Comparison of ENCODE assay signal across 10 cellular contexts in the genomic region with DNA sequence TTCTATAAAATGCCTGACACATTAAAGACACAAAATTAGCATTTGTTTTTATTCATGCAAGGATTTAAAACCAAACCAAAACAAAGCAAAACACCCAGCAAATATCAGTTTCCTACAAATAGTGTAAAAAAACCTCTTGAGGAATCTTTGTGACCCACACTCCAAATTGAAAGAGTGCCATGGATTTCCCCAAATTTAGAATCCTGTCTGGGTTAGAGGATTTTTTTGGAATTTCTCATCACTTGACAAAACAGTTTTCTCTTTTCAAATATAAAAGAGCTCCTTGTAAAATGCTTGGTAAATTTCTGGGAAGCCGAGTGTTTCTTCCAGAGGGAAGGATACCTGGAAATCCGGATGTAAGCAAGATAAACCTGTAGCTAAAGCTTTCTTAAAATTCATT. TPM values are rescaled to one million over a fixed set of nuclear protein-coding genes. Genes with fewer than 3 reads are reported as not detected.
A peak's percentile ranks its signal among the peaks of the same experiment; 100 is the strongest.
DNase-seq lines count a peak whose midpoint lies in the region; ATAC-seq and TF ChIP-seq lines count a peak whose summit lies in the region.
"Had no signal": no experiment of that assay in that cellular context is flagged by ENCODE, and none has a peak within 500 bp of the region (broad histone marks: within the 10 kb centered on the region; RNA-seq: fewer than 3 reads in every experiment).

No MANE protein-coding gene starts in this region.

- DNase-seq in right atrium auricular region (ENCODE audit: low spot score) (no peak), cardiac septum (ENCODE audit: low spot score) (no peak), fibroblast of peridontal ligament (ENCODE audit: extremely low read depth) (peak; percentile 72), osteoblast (ENCODE audit: insufficient read length, low spot score, missing footprints) (peak; percentile 56), GM20000 (ENCODE audit: low spot score) (no peak), NCI-H82 treated with DMSO at 0.1 percent for 48 hours (lab: John Stamatoyannopoulos, UW; ENCODE audit: unreplicated experiment) (no peak)
- DNase-seq: activated B cell treated with CpG ODN at 0.5 μM for 24 hours; activated T-cell treated with anti-CD3 and anti-CD28 coated beads, Interleukin-2, amount 50 U/mL, for 48 hours had no signal

- H3K36me3 ChIP-seq in right atrium auricular region, result no peaks in the 10 kb centered on the region
- H3K36me3 ChIP-seq in osteoblast (ENCODE audit: insufficient read depth, low read length), result peaks cover 30% of the 10 kb centered on the region

- peak overlapping the region; percentile 97 for H3K4me2 ChIP-seq in osteoblast (ENCODE audit: insufficient read depth, low read length)

- TF ChIP-seq CTCF in right atrium auricular region (IDR thresholded peaks at IDR 0.05) (no peak), osteoblast (IDR thresholded peaks at IDR 0.05; ENCODE audit: extremely low read depth, low read depth, low read length) (no peak), GM20000 (IDR thresholded peaks at IDR 0.05; ENCODE audit: extremely low read depth, missing control alignments) (no peak)

- H3K27me3 ChIP-seq in right atrium auricular region (no peaks in the 10 kb centered on the region), osteoblast (ENCODE audit: insufficient read depth, low read length) (no peaks in the 10 kb centered on the region)

- peak overlapping the region; percentile 87 to 88 for H3K27ac ChIP-seq in right atrium auricular region
- H3K27ac ChIP-seq in osteoblast (ENCODE audit: low read depth, low read length), result peak overlapping the region; percentile 100

- no peak for ATAC-seq in GM21528 (IDR thresholded peaks at IDR 0.05; ENCODE audit: low FRiP score, unreplicated experiment)
- no peak for ATAC-seq in GM21737 (IDR thresholded peaks at IDR 0.05; ENCODE audit: unreplicated experiment)

- no peak overlapping the region for H2AFZ ChIP-seq in osteoblast (ENCODE audit: low read length)

- no peaks in the 10 kb centered on the region for H3K9me3 ChIP-seq in right atrium auricular region
- H3K9me3 ChIP-seq in osteoblast (ENCODE audit: low read depth, low read length), result no peaks in the 10 kb centered on the region

- H3K4me3 ChIP-seq in right atrium auricular region, result peak overlapping the region in 1 of 2 donors; percentile 69
- H3K4me3 ChIP-seq in osteoblast (ENCODE audit: insufficient read depth, low read length), result peak overlapping the region; percentile 79

- intact Hi-C loops in cardiac septum (cut with DNase I), result no loop called here

- peaks cover 67% of the 10 kb centered on the region for H3K79me2 ChIP-seq in osteoblast (ENCODE audit: insufficient read depth, low read length)

- peaks cover 28% of the 10 kb centered on the region for H4K20me1 ChIP-seq in osteoblast (ENCODE audit: insufficient read depth, low read length)

- peaks cover 0 to 6% of the 10 kb centered on the region in 2 donors for H3K4me1 ChIP-seq in right atrium auricular region
- peaks cover 43% of the 10 kb centered on the region for H3K4me1 ChIP-seq in osteoblast (ENCODE audit: insufficient read depth, low read length)

RNA-seq across cellular contexts. Expression of a gene that starts 1.7 kb away (rescaled TPM):
- total RNA-seq in right atrium auricular region, result 1,000 to 10,000 TPM in 1 of 2 donors, 100 to 1,000 TPM in 1; 369 to 1,092 TPM
- 339 TPM for total RNA-seq in cardiac septum
- 18,025 and 18,800 TPM in 2 replicates for total RNA-seq in osteoblast
- total RNA-seq: activated B cell treated with CpG ODN at 0.5 μM for 24 hours had no signal

Comparison
In these comparisons a context has a peak if more than half of its experiments do, and no peak if none do; other contexts are left out.
1. DNase-seq: peak in fibroblast of peridontal ligament (single experiment) and osteoblast (single experiment); none in right atrium auricular region (single experiment), cardiac septum (single experiment), GM20000 (single experiment) and NCI-H82 treated with DMSO at 0.1 percent for 48 hours (single experiment).
2. RNA of a gene that starts 1.7 kb away (total RNA-seq): 18,025 to 18,800 TPM in osteoblast; 369 to 1,092 TPM in right atrium auricular region and 339 TPM in cardiac septum (single experiment); every median in the first group is over 10 times any median in the second.